Comparison of ENCODE assay signal across 15 cellular contexts in genomic region chr10:34236927-34237326, GRCh38.
DNase-seq lines count a peak whose midpoint lies in the region; ATAC-seq and TF ChIP-seq lines count a peak whose summit lies in the region.
"Had no signal": no experiment of that assay in that cellular context is flagged by ENCODE, and none has a peak within 500 bp of the region (broad histone marks: within the 10 kb centered on the region; RNA-seq: fewer than 3 reads in every experiment).

No MANE protein-coding gene starts in this region.

- no peak for TF ChIP-seq CTCF in DND-41 (IDR thresholded peaks at IDR 0.05; ENCODE audit: borderline replicate concordance, extremely low read depth, low read length, poor library complexity, severe bottlenecking)

- peaks cover 2% of the 10 kb centered on the region for H3K27me3 Mint-ChIP-seq in activated T-helper 2 cell treated with anti-CD3 and anti-CD28 coated beads, Interferon-gamma antibody, Interleukin-2, Interleukin-4, amounts not matched to agents 10 μg/mL and 5 μg/mL and 100 μg/mL, durations not matched to agents 14 hours and 24 hours and 36 hours (ENCODE audit: low read depth)

- no peaks in the 10 kb centered on the region for H3K4me1 Mint-ChIP-seq in activated T-helper 2 cell treated with anti-CD3 and anti-CD28 coated beads, Interferon-gamma antibody, Interleukin-2, Interleukin-4, amounts not matched to agents 10 μg/mL and 5 μg/mL and 100 μg/mL, durations not matched to agents 14 hours and 24 hours and 36 hours (ENCODE audit: low read depth)
- H3K4me1 Mint-ChIP-seq: immature natural killer cell had no signal

- no peaks in the 10 kb centered on the region for H3K79me2 ChIP-seq in DND-41 (ENCODE audit: insufficient read depth, low read length)

- H3K36me3 Mint-ChIP-seq in activated T-helper 2 cell treated with anti-CD3 and anti-CD28 coated beads, Interferon-gamma antibody, Interleukin-2, Interleukin-4, amounts not matched to agents 10 μg/mL and 5 μg/mL and 100 μg/mL, durations not matched to agents 14 hours and 24 hours and 36 hours (ENCODE audit: low read depth): no peaks in the 10 kb centered on the region
- H3K36me3 Mint-ChIP-seq: immature natural killer cell had no signal

- no peak overlapping the region for H3K4me3 Mint-ChIP-seq in activated T-helper 2 cell treated with anti-CD3 and anti-CD28 coated beads, Interferon-gamma antibody, Interleukin-2, Interleukin-4, amounts not matched to agents 10 μg/mL and 5 μg/mL and 100 μg/mL, durations not matched to agents 14 hours and 24 hours and 36 hours (ENCODE audit: low read depth)
- H3K4me3 Mint-ChIP-seq: immature natural killer cell had no signal

- no peak overlapping the region for H3K27ac Mint-ChIP-seq in activated T-helper 2 cell treated with anti-CD3 and anti-CD28 coated beads, Interferon-gamma antibody, Interleukin-2, Interleukin-4, amounts not matched to agents 10 μg/mL and 5 μg/mL and 100 μg/mL, durations not matched to agents 14 hours and 24 hours and 36 hours
- H3K27ac Mint-ChIP-seq: immature natural killer cell had no signal

- H3K27ac ChIP-seq in DND-41 (ENCODE audit: low read length): no peak overlapping the region
- H3K27ac ChIP-seq: adrenal gland, coronary artery had no signal

- H3K9me3 ChIP-seq in DND-41 (ENCODE audit: insufficient read depth, low read length, severe bottlenecking): no peaks in the 10 kb centered on the region
- H3K9me3 ChIP-seq: adrenal gland had no signal

- H3K27me3 ChIP-seq in DND-41 (ENCODE audit: insufficient read depth, low read length, poor library complexity): no peaks in the 10 kb centered on the region
- H3K27me3 ChIP-seq: adrenal gland had no signal

- H3K9ac ChIP-seq in DND-41 (ENCODE audit: low read depth, low read length): no peak overlapping the region

- DNase-seq in DND-41 (no peak), NCI-H526 treated with DMSO at 0.1 percent for 48 hours (lab: John Stamatoyannopoulos, UW) (peak; percentile 46), fibroblast of peridontal ligament (ENCODE audit: extremely low read depth) (peak; percentile 17), iPS-NIHi7 (ENCODE audit: extremely low spot score) (no peak), GM19240 (ENCODE audit: insufficient read length, low spot score) (no peak)
- no peak for DNase-seq in activated T-helper 2 cell treated with anti-CD3 and anti-CD28 coated beads, Interferon-gamma antibody, Interleukin-2, Interleukin-4, amounts not matched to agents 10 μg/mL and 5 μg/mL and 100 μg/mL, durations not matched to agents 14 hours and 24 hours and 36 hours (ENCODE audit: low spot score)
- DNase-seq in stimulated activated naive CD8-positive, alpha-beta T cell treated with anti-CD3 and anti-CD28 coated beads, Interleukin-15, Interleukin-2, amounts not matched to agents 100 U/mL and 50 U/mL, for 24 hours: no peak
- DNase-seq: adrenal gland; DMS79 treated with DMSO at 0.1 percent for 48 hours; immature natural killer cell; NCI-H2081 treated with DMSO at 0.1 percent for 48 hours; stimulated activated CD8-positive, alpha-beta memory T cell treated with anti-CD3 and anti-CD28 coated beads, Interleukin-4, amount 100 ng/mL, for 48 hours had no signal

- no peak overlapping the region for H3K4me2 ChIP-seq in DND-41 (ENCODE audit: insufficient read depth, low read length)

- H2AFZ ChIP-seq in DND-41 (ENCODE audit: low read depth, low read length): no peak overlapping the region

- no peak overlapping the region for H3K4me3 ChIP-seq in DND-41 (ENCODE audit: low read depth in 1 of 2, low read length in 2 of 2)
- H3K4me3 ChIP-seq: adrenal gland, coronary artery had no signal

- no peaks in the 10 kb centered on the region for H3K9me3 Mint-ChIP-seq in activated T-helper 2 cell treated with anti-CD3 and anti-CD28 coated beads, Interferon-gamma antibody, Interleukin-2, Interleukin-4, amounts not matched to agents 10 μg/mL and 5 μg/mL and 100 μg/mL, durations not matched to agents 14 hours and 24 hours and 36 hours
- H3K9me3 Mint-ChIP-seq: immature natural killer cell had no signal

- ATAC-seq in DND-41 (ENCODE audit: insufficient read depth, low read depth) (peak; percentile 90), HG02678 (IDR thresholded peaks at IDR 0.05; ENCODE audit: unreplicated experiment) (peak; percentile 73)
- no peak for ATAC-seq in stimulated activated naive CD8-positive, alpha-beta T cell treated with anti-CD3 and anti-CD28 coated beads, Interleukin-15, Interleukin-2, amounts not matched to agents 100 U/mL and 50 U/mL, for 24 hours
- ATAC-seq: Panc1 had no signal

- H3K36me3 ChIP-seq in DND-41 (ENCODE audit: insufficient read depth, low read length): no peaks in the 10 kb centered on the region
- H3K36me3 ChIP-seq: adrenal gland had no signal

- peaks cover 22% of the 10 kb centered on the region for H3K4me1 ChIP-seq in DND-41 (ENCODE audit: insufficient read depth, low read length)

- intact Hi-C loops in activated T-helper 2 cell treated with anti-CD3 and anti-CD28 coated beads, Interferon-gamma antibody, Interleukin-2, Interleukin-4, amounts not matched to agents 10 μg/mL and 5 μg/mL and 100 μg/mL, durations not matched to agents 14 hours and 24 hours and 36 hours (cut with micrococcal nuclease): no loop called here

- H4K20me1 ChIP-seq in DND-41 (ENCODE audit: insufficient read depth, low read length): no peaks in the 10 kb centered on the region

Comparison
In these comparisons a context has a peak if more than half of its experiments do, and no peak if none do; other contexts are left out.
1. DNase-seq: peak in NCI-H526 treated with DMSO at 0.1 percent for 48 hours (single experiment) and fibroblast of peridontal ligament (single experiment); none in DND-41 (single experiment), activated T-helper 2 cell treated with anti-CD3 and anti-CD28 coated beads, Interferon-gamma antibody, Interleukin-2, Interleukin-4, amounts not matched to agents 10 μg/mL and 5 μg/mL and 100 μg/mL, durations not matched to agents 14 hours and 24 hours and 36 hours (single experiment), iPS-NIHi7 (single experiment), stimulated activated naive CD8-positive, alpha-beta T cell treated with anti-CD3 and anti-CD28 coated beads, Interleukin-15, Interleukin-2, amounts not matched to agents 100 U/mL and 50 U/mL, for 24 hours (single experiment) and GM19240 (single experiment).